1 cellular context compared by ENCODE assay signal in genomic region chr9:89363921-89364663, GRCh38.
TF ChIP-seq lines count a peak whose summit lies in the region.

No MANE protein-coding gene starts in this region.

TF ChIP-seq in GM23338, 12 proteins besides CTCF, POLR2A, EP300 and RAD21 (continued from another document):
- no peak for TF ChIP-seq ZNF462 (CRISPR knock-in tag; IDR thresholded peaks at IDR 0.05)
- TF ChIP-seq ETS1 (IDR thresholded peaks at IDR 0.05), result no peak
- no peak for TF ChIP-seq POLR2AphosphoS5 (IDR thresholded peaks at IDR 0.05; ENCODE audit: low read depth)
- TF ChIP-seq REST (IDR thresholded peaks at IDR 0.05; ENCODE audit: unreplicated experiment), result no peak
- TF ChIP-seq ZNF331 (CRISPR knock-in tag; IDR thresholded peaks at IDR 0.05; ENCODE audit: low read depth), result no peak
- TF ChIP-seq EZH2 (IDR thresholded peaks at IDR 0.05; ENCODE audit: low read depth, unreplicated experiment), result no peak
